13 cellular contexts compared by ENCODE assay signal in the genomic region with DNA sequence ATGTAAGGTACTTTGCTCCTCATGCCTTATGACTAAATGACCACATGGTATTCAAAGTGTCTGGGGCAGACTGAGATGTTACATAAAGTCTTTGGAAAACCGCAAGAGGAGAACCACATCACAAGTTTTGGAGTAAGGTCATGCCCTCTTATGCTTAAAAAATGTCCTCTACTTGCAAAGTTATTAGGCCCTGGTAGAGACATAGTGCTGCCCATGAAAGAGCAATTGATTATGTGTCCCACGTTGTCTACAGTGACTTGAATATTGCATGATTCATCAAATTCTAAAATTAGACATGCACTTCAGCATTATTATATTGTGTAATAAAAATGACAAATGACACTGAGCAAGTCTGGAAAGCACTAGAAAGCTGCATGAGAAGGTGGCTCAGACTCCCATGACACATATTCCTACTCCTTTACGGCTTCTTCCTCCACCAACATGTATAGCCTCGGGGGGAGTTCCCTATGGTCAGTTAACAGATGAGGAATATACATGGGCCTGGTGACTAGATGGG.
DNase-seq lines count a peak whose midpoint lies in the region; TF ChIP-seq lines count a peak whose summit lies in the region.
"Had no signal": no experiment of that assay in that cellular context is flagged by ENCODE, and none has a peak within 500 bp of the region (broad histone marks: within the 10 kb centered on the region; RNA-seq: fewer than 3 reads in every experiment).

No MANE protein-coding gene starts in this region.

- H3K4me1 ChIP-seq in SK-N-SH (ENCODE audit: control insufficient read depth in 1 of 2, insufficient read depth in 2 of 2, low read depth in 1 of 2, low read length in 1 of 2) = peaks cover 2 to 8% of the 10 kb centered on the region in 2 experiments; a peak in 3 of 4 replicates
- H3K4me1 ChIP-seq in left ventricle myocardium inferior = no peaks in the 10 kb centered on the region
- no peaks in the 10 kb centered on the region for H3K4me1 ChIP-seq in BE2C
- H3K4me1 ChIP-seq: adrenal gland had no signal

- no peaks in the 10 kb centered on the region for H3K9me2 ChIP-seq in SK-N-SH

- H3K27me3 ChIP-seq in SK-N-SH (ENCODE audit: insufficient read depth) = no peaks in the 10 kb centered on the region
- H3K27me3 ChIP-seq in left ventricle myocardium inferior (ENCODE audit: low read depth) = no peaks in the 10 kb centered on the region
- H3K27me3 ChIP-seq in BE2C = no peaks in the 10 kb centered on the region
- H3K27me3 ChIP-seq: adrenal gland had no signal

- POLR2A ChIA-PET in AG04449 (lab: Yijun Ruan, JAX) (no interaction called here), SK-N-SH (lab: Yijun Ruan, JAX) (no interaction called here)

- peak overlapping the region; percentile 61; the same call in 1 of the 2 replicates for H2AFZ ChIP-seq in SK-N-SH (ENCODE audit: low read depth)

- H3K9ac ChIP-seq in SK-N-SH = peak overlapping the region; percentile 61; the same call in 1 of the 2 replicates

- in situ Hi-C loops in ACHN (cut with HindIII; ENCODE audit: low pct_ligation_motif_present, low pct_unique_long_range_greater_than_20kb, low sequenced_read_pairs) = no loop called here

- H3K9me3 ChIP-seq in SK-N-SH (no peaks in the 10 kb centered on the region), left ventricle myocardium inferior (replicated peaks) (no peaks in the 10 kb centered on the region), BE2C (no peaks in the 10 kb centered on the region)
- H3K9me3 ChIP-seq: adrenal gland had no signal

- H3K36me3 ChIP-seq in SK-N-SH (replicated peaks in 1 of 2; ENCODE audit: control insufficient read depth in 1 of 2, insufficient read depth in 2 of 2, low read length in 1 of 2) (no peaks in the 10 kb centered on the region), left ventricle myocardium inferior (no peaks in the 10 kb centered on the region), BE2C (no peaks in the 10 kb centered on the region)
- H3K36me3 ChIP-seq: adrenal gland had no signal

- WGBS in SK-N-SH (ENCODE audit: low lambda C conversion rate) = 22% methylated on average over 4 of the region's 4 CpGs

- TF ChIP-seq RAD21 in SK-N-SH (IDR thresholded peaks at IDR 0.05; ENCODE audit: low read length) = no peak

- no peak overlapping the region for H3K4me3 ChIP-seq in AG04449 (ENCODE audit: low read depth, low read length)
- no peak overlapping the region for H3K4me3 ChIP-seq in SK-N-SH (ENCODE audit: low read depth in 2 of 2, low read length in 1 of 2)
- no peak overlapping the region for H3K4me3 ChIP-seq in left ventricle myocardium inferior
- H3K4me3 ChIP-seq in BE2C (ENCODE audit: low read depth, low read length) = no peak overlapping the region
- H3K4me3 ChIP-seq: adrenal gland had no signal

- TF ChIP-seq CTCF in AG04449 (IDR thresholded peaks at IDR 0.05; ENCODE audit: insufficient read depth, low read length, missing control alignments) (no peak), SK-N-SH (IDR thresholded peaks at IDR 0.05) (no peak), left ventricle myocardium inferior (IDR thresholded peaks at IDR 0.05; ENCODE audit: borderline replicate concordance) (no peak), BE2C (IDR thresholded peaks at IDR 0.05; ENCODE audit: low read depth, low read length) (no peak)

- intact Hi-C loops in left ventricle myocardium inferior (cut with micrococcal nuclease) = no loop called here

- H3K4me2 ChIP-seq in SK-N-SH = peak overlapping the region; percentile 68

- CTCF ChIA-PET in AG04449 (lab: Yijun Ruan, JAX) = no interaction called here
- CTCF ChIA-PET in SK-N-SH (lab: Yijun Ruan, JAX) = no interaction called here

- H4K20me1 ChIP-seq in SK-N-SH (ENCODE audit: insufficient read depth) = no peaks in the 10 kb centered on the region

- peak in 1 of 2 experiments; percentile 35; a peak in 1 of 4 replicates for TF ChIP-seq EP300 in SK-N-SH (IDR thresholded peaks at IDR 0.05; ENCODE audit: borderline replicate concordance in 1 of 2, low read depth in 1 of 2, low read length in 1 of 2)

- H3K27ac ChIP-seq in SK-N-SH (ENCODE audit: low read depth in 2 of 2, low read length in 1 of 2) (peak overlapping the region in 1 of 2 experiments; percentile 97; a peak in 3 of 4 replicates), left ventricle myocardium inferior (replicated peaks) (no peak overlapping the region)
- H3K27ac ChIP-seq: adrenal gland had no signal

- peaks cover 23% of the 10 kb centered on the region for H3F3A ChIP-seq in SK-N-SH (replicated peaks; ENCODE audit: insufficient read depth)

- DNase-seq in AG04449 (ENCODE audit: low read depth, low spot score) (peak; percentile 2), HS-5 (ENCODE audit: low read depth) (peak; percentile 48), SK-N-SH (no peak), kidney tubule cell (ENCODE audit: low spot score) (peak; percentile 9), left ventricle myocardium inferior (no peak), BE2C (no peak), ACHN (no peak)
- DNase-seq in activated CD4-positive, CD25-positive, alpha-beta regulatory T cell (lab: John Stamatoyannopoulos, UW) = no peak
- DNase-seq: activated CD4-positive, alpha-beta T cell treated with anti-CD3 and anti-CD28 coated beads, Interleukin-2, amount 50 U/mL, for 1 hour; activated T-cell treated with anti-CD3 and anti-CD28 coated beads, Interleukin-2, amount 50 U/mL, for 48 hours; dermis blood vessel endothelial cell; NCI-H2081 had no signal

- H3K79me2 ChIP-seq in SK-N-SH (ENCODE audit: insufficient read depth) = no peaks in the 10 kb centered on the region; the same call in 1 of the 2 replicates

TF ChIP-seq in SK-N-SH, 30 proteins besides CTCF, POLR2A, EP300 and RAD21 (continues in another document):
- TF ChIP-seq YY1 (IDR thresholded peaks at IDR 0.05; ENCODE audit: low read depth) (no peak), GABPA (IDR thresholded peaks at IDR 0.05; ENCODE audit: low read depth) (no peak), POLR2AphosphoS5 (IDR thresholded peaks at IDR 0.05; ENCODE audit: low read depth, low read length) (no peak; the same call in 1 of the 2 replicates), NRF1 (IDR thresholded peaks at IDR 0.05; ENCODE audit: low read depth, low read length) (no peak), CHD2 (IDR thresholded peaks at IDR 0.05; ENCODE audit: low read length, partially characterized antibody) (no peak), SIN3A (IDR thresholded peaks at IDR 0.05; ENCODE audit: borderline replicate concordance, low read depth, low read length) (no peak), FOSL2 (IDR thresholded peaks at IDR 0.05; ENCODE audit: borderline replicate concordance, low read depth) (peak; percentile 38; the same call in 1 of the 2 replicates), JUND (IDR thresholded peaks at IDR 0.05) (no peak; the same call in 1 of the 2 replicates), FOXM1 (IDR thresholded peaks at IDR 0.05; ENCODE audit: low read depth) (no peak)
- TF ChIP-seq, protein P1, sequence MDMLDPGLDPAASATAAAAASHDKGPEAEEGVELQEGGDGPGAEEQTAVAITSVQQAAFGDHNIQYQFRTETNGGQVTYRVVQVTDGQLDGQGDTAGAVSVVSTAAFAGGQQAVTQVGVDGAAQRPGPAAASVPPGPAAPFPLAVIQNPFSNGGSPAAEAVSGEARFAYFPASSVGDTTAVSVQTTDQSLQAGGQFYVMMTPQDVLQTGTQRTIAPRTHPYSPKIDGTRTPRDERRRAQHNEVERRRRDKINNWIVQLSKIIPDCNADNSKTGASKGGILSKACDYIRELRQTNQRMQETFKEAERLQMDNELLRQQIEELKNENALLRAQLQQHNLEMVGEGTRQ (IDR thresholded peaks at IDR 0.05; ENCODE audit: borderline replicate concordance, low read depth, low read length) = no peak
- TF ChIP-seq, protein P2, sequence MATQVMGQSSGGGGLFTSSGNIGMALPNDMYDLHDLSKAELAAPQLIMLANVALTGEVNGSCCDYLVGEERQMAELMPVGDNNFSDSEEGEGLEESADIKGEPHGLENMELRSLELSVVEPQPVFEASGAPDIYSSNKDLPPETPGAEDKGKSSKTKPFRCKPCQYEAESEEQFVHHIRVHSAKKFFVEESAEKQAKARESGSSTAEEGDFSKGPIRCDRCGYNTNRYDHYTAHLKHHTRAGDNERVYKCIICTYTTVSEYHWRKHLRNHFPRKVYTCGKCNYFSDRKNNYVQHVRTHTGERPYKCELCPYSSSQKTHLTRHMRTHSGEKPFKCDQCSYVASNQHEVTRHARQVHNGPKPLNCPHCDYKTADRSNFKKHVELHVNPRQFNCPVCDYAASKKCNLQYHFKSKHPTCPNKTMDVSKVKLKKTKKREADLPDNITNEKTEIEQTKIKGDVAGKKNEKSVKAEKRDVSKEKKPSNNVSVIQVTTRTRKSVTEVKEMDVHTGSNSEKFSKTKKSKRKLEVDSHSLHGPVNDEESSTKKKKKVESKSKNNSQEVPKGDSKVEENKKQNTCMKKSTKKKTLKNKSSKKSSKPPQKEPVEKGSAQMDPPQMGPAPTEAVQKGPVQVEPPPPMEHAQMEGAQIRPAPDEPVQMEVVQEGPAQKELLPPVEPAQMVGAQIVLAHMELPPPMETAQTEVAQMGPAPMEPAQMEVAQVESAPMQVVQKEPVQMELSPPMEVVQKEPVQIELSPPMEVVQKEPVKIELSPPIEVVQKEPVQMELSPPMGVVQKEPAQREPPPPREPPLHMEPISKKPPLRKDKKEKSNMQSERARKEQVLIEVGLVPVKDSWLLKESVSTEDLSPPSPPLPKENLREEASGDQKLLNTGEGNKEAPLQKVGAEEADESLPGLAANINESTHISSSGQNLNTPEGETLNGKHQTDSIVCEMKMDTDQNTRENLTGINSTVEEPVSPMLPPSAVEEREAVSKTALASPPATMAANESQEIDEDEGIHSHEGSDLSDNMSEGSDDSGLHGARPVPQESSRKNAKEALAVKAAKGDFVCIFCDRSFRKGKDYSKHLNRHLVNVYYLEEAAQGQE (IDR thresholded peaks at IDR 0.05; ENCODE audit: low read depth, low read length) = no peak
- TF ChIP-seq, protein P3, sequence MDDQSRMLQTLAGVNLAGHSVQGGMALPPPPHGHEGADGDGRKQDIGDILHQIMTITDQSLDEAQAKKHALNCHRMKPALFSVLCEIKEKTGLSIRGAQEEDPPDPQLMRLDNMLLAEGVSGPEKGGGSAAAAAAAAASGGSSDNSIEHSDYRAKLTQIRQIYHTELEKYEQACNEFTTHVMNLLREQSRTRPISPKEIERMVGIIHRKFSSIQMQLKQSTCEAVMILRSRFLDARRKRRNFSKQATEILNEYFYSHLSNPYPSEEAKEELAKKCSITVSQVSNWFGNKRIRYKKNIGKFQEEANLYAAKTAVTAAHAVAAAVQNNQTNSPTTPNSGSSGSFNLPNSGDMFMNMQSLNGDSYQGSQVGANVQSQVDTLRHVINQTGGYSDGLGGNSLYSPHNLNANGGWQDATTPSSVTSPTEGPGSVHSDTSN (IDR thresholded peaks at IDR 0.05) = peak; percentile 46; the same call in 1 of the 2 replicates
- TF ChIP-seq, protein P4, sequence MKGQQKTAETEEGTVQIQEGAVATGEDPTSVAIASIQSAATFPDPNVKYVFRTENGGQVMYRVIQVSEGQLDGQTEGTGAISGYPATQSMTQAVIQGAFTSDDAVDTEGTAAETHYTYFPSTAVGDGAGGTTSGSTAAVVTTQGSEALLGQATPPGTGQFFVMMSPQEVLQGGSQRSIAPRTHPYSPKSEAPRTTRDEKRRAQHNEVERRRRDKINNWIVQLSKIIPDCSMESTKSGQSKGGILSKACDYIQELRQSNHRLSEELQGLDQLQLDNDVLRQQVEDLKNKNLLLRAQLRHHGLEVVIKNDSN (IDR thresholded peaks at IDR 0.05; ENCODE audit: borderline replicate concordance, low read depth) = no peak

Comparison
In these comparisons a context has a peak if more than half of its experiments do, and no peak if none do; other contexts are left out.
1. DNase-seq: peak in AG04449 (single experiment), HS-5 (single experiment) and kidney tubule cell (single experiment); none in SK-N-SH (single experiment), left ventricle myocardium inferior (single experiment), BE2C (single experiment), activated CD4-positive, CD25-positive, alpha-beta regulatory T cell (0 of 4) and ACHN (single experiment).